ENCODE assay signal across 1 cellular context in genomic region chrX:129955682-129956081, GRCh38.
TF ChIP-seq lines count a peak whose summit lies in the region.

No MANE protein-coding gene starts in this region.

TF ChIP-seq in WTC11, 78 proteins besides CTCF, POLR2A, EP300 and RAD21 (continued from another document):
- TF ChIP-seq, protein P1, sequence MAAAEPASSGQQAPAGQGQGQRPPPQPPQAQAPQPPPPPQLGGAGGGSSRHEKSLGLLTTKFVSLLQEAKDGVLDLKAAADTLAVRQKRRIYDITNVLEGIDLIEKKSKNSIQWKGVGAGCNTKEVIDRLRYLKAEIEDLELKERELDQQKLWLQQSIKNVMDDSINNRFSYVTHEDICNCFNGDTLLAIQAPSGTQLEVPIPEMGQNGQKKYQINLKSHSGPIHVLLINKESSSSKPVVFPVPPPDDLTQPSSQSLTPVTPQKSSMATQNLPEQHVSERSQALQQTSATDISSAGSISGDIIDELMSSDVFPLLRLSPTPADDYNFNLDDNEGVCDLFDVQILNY (CRISPR knock-in tag; IDR thresholded peaks at IDR 0.05): no peak
- TF ChIP-seq NR2C2 (CRISPR knock-in tag; IDR thresholded peaks at IDR 0.05): no peak
- no peak for TF ChIP-seq ETV6 (CRISPR knock-in tag; IDR thresholded peaks at IDR 0.05)
- TF ChIP-seq, protein P2, sequence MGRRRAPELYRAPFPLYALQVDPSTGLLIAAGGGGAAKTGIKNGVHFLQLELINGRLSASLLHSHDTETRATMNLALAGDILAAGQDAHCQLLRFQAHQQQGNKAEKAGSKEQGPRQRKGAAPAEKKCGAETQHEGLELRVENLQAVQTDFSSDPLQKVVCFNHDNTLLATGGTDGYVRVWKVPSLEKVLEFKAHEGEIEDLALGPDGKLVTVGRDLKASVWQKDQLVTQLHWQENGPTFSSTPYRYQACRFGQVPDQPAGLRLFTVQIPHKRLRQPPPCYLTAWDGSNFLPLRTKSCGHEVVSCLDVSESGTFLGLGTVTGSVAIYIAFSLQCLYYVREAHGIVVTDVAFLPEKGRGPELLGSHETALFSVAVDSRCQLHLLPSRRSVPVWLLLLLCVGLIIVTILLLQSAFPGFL (CRISPR knock-in tag; IDR thresholded peaks at IDR 0.05; ENCODE audit: borderline replicate concordance): no peak
- TF ChIP-seq TEAD4 (CRISPR knock-in tag; IDR thresholded peaks at IDR 0.05): no peak
